ENCODE assay signal across 10 cellular contexts in genomic region chr1:46203738-46204405, GRCh38. TPM values are rescaled to one million over a fixed set of nuclear protein-coding genes. Genes with fewer than 3 reads are reported as not detected.
A peak's percentile ranks its signal among the peaks of the same experiment; 100 is the strongest.
DNase-seq lines count a peak whose midpoint lies in the region; ATAC-seq and TF ChIP-seq lines count a peak whose summit lies in the region.
"Had no signal": no experiment of that assay in that cellular context is flagged by ENCODE, and none has a peak within 500 bp of the region (broad histone marks: within the 10 kb centered on the region; RNA-seq: fewer than 3 reads in every experiment).

No MANE protein-coding gene starts in this region.

- no peak overlapping the region for H3K27ac Mint-ChIP-seq in CD4-positive, alpha-beta T cell

- H3K4me1 Mint-ChIP-seq in CD4-positive, alpha-beta T cell (ENCODE audit: low read depth), result peaks cover 26% of the 10 kb centered on the region

- intact Hi-C loops in CD4-positive, alpha-beta T cell (cut with DNase I, micrococcal nuclease), result no loop called here

- no peak for ATAC-seq in CD4-positive, alpha-beta T cell (ENCODE audit: poor library complexity)
- ATAC-seq in HG02870 (IDR thresholded peaks at IDR 0.05; ENCODE audit: unreplicated experiment), result no peak
- ATAC-seq in esophagus mucosa, result no peak

- H3K27ac ChIP-seq in CD4-positive, alpha-beta T cell (ENCODE audit: low read depth, low read length), result no peak overlapping the region
- H3K27ac ChIP-seq in SJCRH30, result no peak overlapping the region
- peak overlapping the region; percentile 73 for H3K27ac ChIP-seq in parathyroid adenoma

- H3K4me3 Mint-ChIP-seq in CD4-positive, alpha-beta T cell, result peak overlapping the region; percentile 63

- DNase-seq in CD4-positive, alpha-beta T cell, result no peak
- DNase-seq in SJCRH30 (no peak), fibroblast of villous mesenchyme (ENCODE audit: low read depth) (no peak), SHP77 (lab: John Stamatoyannopoulos, UW) (no peak)
- DNase-seq in activated effector memory CD4-positive, alpha-beta T cell treated with Interleukin-2 at 50 U/mL for 16 hours, result no peak

- H2AFZ ChIP-seq in parathyroid adenoma, result peak overlapping the region; percentile 69

- H3K36me3 ChIP-seq in SJCRH30, result no peaks in the 10 kb centered on the region
- no peaks in the 10 kb centered on the region for H3K36me3 ChIP-seq in parathyroid adenoma (ENCODE audit: control insufficient read depth, insufficient read depth, low read length)

- peak overlapping the region; percentile 80 for H3K4me2 ChIP-seq in parathyroid adenoma (ENCODE audit: low read length)

- no peaks in the 10 kb centered on the region for H3K27me3 Mint-ChIP-seq in CD4-positive, alpha-beta T cell

- H3K79me2 ChIP-seq in parathyroid adenoma, result no peaks in the 10 kb centered on the region

- POLR2A ChIA-PET in CD4-positive, alpha-beta T cell (lab: Charles Lee), result no interaction called here

- no peaks in the 10 kb centered on the region for H3K36me3 Mint-ChIP-seq in CD4-positive, alpha-beta T cell (ENCODE audit: low read depth)

- H3K9ac ChIP-seq in parathyroid adenoma, result no peak overlapping the region

- H3K4me1 ChIP-seq in SJCRH30 (no peaks in the 10 kb centered on the region), parathyroid adenoma (peaks cover 4% of the 10 kb centered on the region)

- no peaks in the 10 kb centered on the region for H3K27me3 ChIP-seq in CD4-positive, alpha-beta T cell (ENCODE audit: control insufficient read depth, insufficient read depth, low read length)
- no peaks in the 10 kb centered on the region for H3K27me3 ChIP-seq in SJCRH30
- H3K27me3 ChIP-seq in parathyroid adenoma (ENCODE audit: control insufficient read depth, insufficient read depth, low read length), result no peaks in the 10 kb centered on the region

- peak overlapping the region; percentile 73 for H3K4me3 ChIP-seq in SJCRH30
- peak overlapping the region; percentile 87 for H3K4me3 ChIP-seq in fibroblast of villous mesenchyme (ENCODE audit: low read depth, low read length)
- H3K4me3 ChIP-seq in parathyroid adenoma (ENCODE audit: low read depth, low read length), result peak overlapping the region; percentile 68

- H3K9me3 ChIP-seq in CD4-positive, alpha-beta T cell (ENCODE audit: control insufficient read depth, low read length), result no peaks in the 10 kb centered on the region
- H3K9me3 ChIP-seq in SJCRH30 (replicated peaks) (no peaks in the 10 kb centered on the region), parathyroid adenoma (ENCODE audit: control insufficient read depth, low read length) (no peaks in the 10 kb centered on the region)

- CTCF ChIA-PET in CD4-positive, alpha-beta T cell (lab: Charles Lee), result no interaction called here

- no peaks in the 10 kb centered on the region for H3K9me3 Mint-ChIP-seq in CD4-positive, alpha-beta T cell

- TF ChIP-seq CTCF in CD4-positive, alpha-beta T cell (IDR thresholded peaks at IDR 0.05), result no peak
- TF ChIP-seq CTCF in fibroblast of villous mesenchyme (IDR thresholded peaks at IDR 0.05; ENCODE audit: insufficient read depth, low read depth, low read length) (no peak), parathyroid adenoma (IDR thresholded peaks at IDR 0.05) (no peak)

RNA-seq across cellular contexts. Expression of gene LURAP1, which starts 0.7 kb away (rescaled TPM):
- under 1 TPM in 1 of 2 experiments, not detected in 1; 0.14 TPM for total RNA-seq in CD4-positive, alpha-beta T cell
- 2.8 and 3.3 TPM in 2 replicates for total RNA-seq in SJCRH30 (2014; rRNA removed; shearing (Covaris generic))
- total RNA-seq in fibroblast of villous mesenchyme (3.2 and 3.9 TPM in 2 replicates), esophagus mucosa (1.7 TPM)
- total RNA-seq: NCI-H460 had no signal

RNA-seq across cellular contexts. Expression of gene POMGNT1, which starts 5.6 kb away (rescaled TPM):
- 10 to 100 TPM; 21.1 to 29.0 TPM for total RNA-seq in CD4-positive, alpha-beta T cell
- 53.3 TPM in 2 replicates for total RNA-seq in SJCRH30 (2014; rRNA removed; shearing (Covaris generic))
- total RNA-seq in fibroblast of villous mesenchyme, result 52.8 and 81.2 TPM in 2 replicates
- total RNA-seq in esophagus mucosa, result 28.3 TPM

RNA-seq across cellular contexts. Expression of gene P3R3URF, which starts 27.6 kb away (rescaled TPM):
- not detected for total RNA-seq in CD4-positive, alpha-beta T cell
- total RNA-seq in SJCRH30 (2014; rRNA removed; shearing (Covaris generic)), result not detected in 2 replicates
- total RNA-seq in fibroblast of villous mesenchyme (not detected in 2 replicates), esophagus mucosa (not detected)
- total RNA-seq: glomerular endothelial cell, NCI-H460 had no signal

RNA-seq across cellular contexts. Expression of gene TSPAN1, which starts 29.0 kb away (rescaled TPM):
- total RNA-seq in CD4-positive, alpha-beta T cell, result not detected
- not detected in 2 replicates for total RNA-seq in SJCRH30 (2014; rRNA removed; shearing (Covaris generic))
- 0.32 and 0.43 TPM in 2 replicates for total RNA-seq in fibroblast of villous mesenchyme
- total RNA-seq in esophagus mucosa, result 4.7 TPM

RNA-seq across cellular contexts. Expression of gene RAD54L, which starts 43.7 kb away (rescaled TPM):
- 1 to 10 TPM in 1 of 2 experiments, under 1 TPM in 1; 0.33 to 1.0 TPM for total RNA-seq in CD4-positive, alpha-beta T cell
- total RNA-seq in SJCRH30 (2014; rRNA removed; shearing (Covaris generic)), result 25.7 and 30.3 TPM in 2 replicates
- total RNA-seq in fibroblast of villous mesenchyme, result 2.6 and 3.0 TPM in 2 replicates
- 5.2 TPM for total RNA-seq in esophagus mucosa
